18 cellular contexts compared by ENCODE assay signal in genomic region chr3:52030725-52031330, GRCh38.
"Had no signal": no experiment of that assay in that cellular context is flagged by ENCODE, and none has a peak within 500 bp of the region (broad histone marks: within the 10 kb centered on the region; RNA-seq: fewer than 3 reads in every experiment).

No MANE protein-coding gene starts in this region.

- H3K4me1 Mint-ChIP-seq: activated CD4-positive, alpha-beta T cell treated with anti-CD3 and anti-CD28 coated beads for 36 hours; activated naive CD8-positive, alpha-beta T cell treated with anti-CD3 and anti-CD28 coated beads for 36 hours; activated T-helper 17 cell treated with anti-CD3 and anti-CD28 coated beads, Interleukin-2, amount 50 U/mL, for 72 hours had no signal

- H3K27me3 Mint-ChIP-seq: activated CD4-positive, alpha-beta T cell treated with anti-CD3 and anti-CD28 coated beads for 36 hours; activated naive CD8-positive, alpha-beta T cell treated with anti-CD3 and anti-CD28 coated beads for 36 hours; activated T-helper 17 cell treated with anti-CD3 and anti-CD28 coated beads, Interleukin-2, amount 50 U/mL, for 72 hours; stimulated activated naive CD8-positive, alpha-beta T cell treated with anti-CD3 and anti-CD28 coated beads, Interleukin-15, Interleukin-2, amounts not matched to agents 100 ng/mL and 50 ng/mL, for 24 hours had no signal

- H3K4me3 ChIP-seq: skin epidermis had no signal

- H3K27ac Mint-ChIP-seq: activated CD4-positive, alpha-beta T cell treated with anti-CD3 and anti-CD28 coated beads for 36 hours; activated naive CD8-positive, alpha-beta T cell treated with anti-CD3 and anti-CD28 coated beads for 36 hours; activated T-helper 17 cell treated with anti-CD3 and anti-CD28 coated beads, Interleukin-2, amount 50 U/mL, for 72 hours; progenitor cell of endocrine pancreas; stimulated activated naive CD8-positive, alpha-beta T cell treated with anti-CD3 and anti-CD28 coated beads, Interleukin-15, Interleukin-2, amounts not matched to agents 100 ng/mL and 50 ng/mL, for 24 hours; WTC11 had no signal

- DNase-seq: activated CD4-positive, alpha-beta T cell treated with anti-CD3 and anti-CD28 coated beads for 36 hours; activated CD4-positive, alpha-beta T cell treated with anti-CD3 and anti-CD28 coated beads, Interleukin-2, amount 50 U/mL, for 48 hours; activated naive CD4-positive, alpha-beta T cell; activated naive CD8-positive, alpha-beta T cell treated with anti-CD3 and anti-CD28 coated beads for 36 hours; amniotic stem cell; cerebellar nuclear complex; cortex of kidney; foreskin fibroblast; glutamatergic neuron; hippocampal formation; trophoblast cell had no signal

- H3K4me3 Mint-ChIP-seq: activated CD4-positive, alpha-beta T cell treated with anti-CD3 and anti-CD28 coated beads for 36 hours; activated naive CD8-positive, alpha-beta T cell treated with anti-CD3 and anti-CD28 coated beads for 36 hours; activated T-helper 17 cell treated with anti-CD3 and anti-CD28 coated beads, Interleukin-2, amount 50 U/mL, for 72 hours; neural crest cell; stimulated activated naive CD8-positive, alpha-beta T cell treated with anti-CD3 and anti-CD28 coated beads, Interleukin-15, Interleukin-2, amounts not matched to agents 100 ng/mL and 50 ng/mL, for 24 hours; WTC11 had no signal

- H3K9me3 Mint-ChIP-seq: activated naive CD8-positive, alpha-beta T cell treated with anti-CD3 and anti-CD28 coated beads for 36 hours; activated T-helper 17 cell treated with anti-CD3 and anti-CD28 coated beads, Interleukin-2, amount 50 U/mL, for 72 hours; neural crest cell; stimulated activated naive CD8-positive, alpha-beta T cell treated with anti-CD3 and anti-CD28 coated beads, Interleukin-15, Interleukin-2, amounts not matched to agents 100 ng/mL and 50 ng/mL, for 24 hours; WTC11 had no signal

- ATAC-seq: activated CD4-positive, alpha-beta T cell treated with anti-CD3 and anti-CD28 coated beads for 36 hours; activated T-helper 17 cell treated with anti-CD3 and anti-CD28 coated beads, Interleukin-2, amount 50 U/mL, for 72 hours; right cardiac atrium; WTC11 had no signal

- H3K36me3 Mint-ChIP-seq: activated naive CD8-positive, alpha-beta T cell treated with anti-CD3 and anti-CD28 coated beads for 36 hours; WTC11 had no signal
